ENCODE assay signal across 13 cellular contexts in genomic region chr7:6639032-6639431, GRCh38. TPM values are rescaled to one million over a fixed set of nuclear protein-coding genes. Genes with fewer than 3 reads are reported as not detected.
DNase-seq lines count a peak whose midpoint lies in the region; ATAC-seq and TF ChIP-seq lines count a peak whose summit lies in the region.
"Had no signal": no experiment of that assay in that cellular context is flagged by ENCODE, and none has a peak within 500 bp of the region (broad histone marks: within the 10 kb centered on the region; RNA-seq: fewer than 3 reads in every experiment).

No MANE protein-coding gene starts in this region.

- ATAC-seq in activated CD8-positive, alpha-beta memory T cell treated with anti-CD3 and anti-CD28 coated beads, Interleukin-2, amount 10 ng/mL, durations not matched to agents 7 days and 5 days, result no peak
- ATAC-seq in stimulated activated effector memory CD8-positive, alpha-beta T cell treated with anti-CD3 and anti-CD28 coated beads, Interleukin-12 subunit alpha, Interleukin-12 subunit beta, amount 100 ng/mL, for 72 hours, result no peak
- ATAC-seq: body of pancreas had no signal

- no peak for TF ChIP-seq POLR2A in lower leg skin (IDR thresholded peaks at IDR 0.05)

- H3K4me1 ChIP-seq in fibroblast of lung (ENCODE audit: control insufficient read depth, extremely low read depth, insufficient read depth, low read length), result no peaks in the 10 kb centered on the region

- CTCF ChIA-PET in activated CD8-positive, alpha-beta memory T cell treated with anti-CD3 and anti-CD28 coated beads, Interleukin-2, amount 10 ng/mL, durations not matched to agents 7 days and 5 days (lab: Charles Lee), result interaction anchor here (2.2 kb wide), 1 partner anchor 19 kb away, joined by 6 read pairs; no protein-coding TSS in a partner anchor

- H3K9ac ChIP-seq in fibroblast of lung (ENCODE audit: insufficient read depth, low read length), result no peak overlapping the region

- H3K36me3 ChIP-seq in fibroblast of lung (ENCODE audit: control insufficient read depth, insufficient read depth, low read length), result peaks cover 12% of the 10 kb centered on the region

- H3K27ac Mint-ChIP-seq in activated CD8-positive, alpha-beta memory T cell treated with anti-CD3 and anti-CD28 coated beads, Interleukin-2, amount 10 ng/mL, durations not matched to agents 7 days and 5 days, result peak overlapping the region; percentile 81
- peak overlapping the region; percentile 90 for H3K27ac Mint-ChIP-seq in stimulated activated effector memory CD8-positive, alpha-beta T cell treated with anti-CD3 and anti-CD28 coated beads, Interleukin-12 subunit alpha, Interleukin-12 subunit beta, amount 100 ng/mL, for 72 hours

- no peaks in the 10 kb centered on the region for H4K20me1 ChIP-seq in fibroblast of lung (ENCODE audit: control insufficient read depth, extremely low read depth, insufficient read depth, low read length)

- peaks cover 25% of the 10 kb centered on the region for H3K79me2 ChIP-seq in fibroblast of lung (ENCODE audit: control insufficient read depth, insufficient read depth, low read length)

- no peaks in the 10 kb centered on the region for H3K9me3 Mint-ChIP-seq in activated CD8-positive, alpha-beta memory T cell treated with anti-CD3 and anti-CD28 coated beads, Interleukin-2, amount 10 ng/mL, durations not matched to agents 7 days and 5 days (ENCODE audit: low read depth)
- no peaks in the 10 kb centered on the region for H3K9me3 Mint-ChIP-seq in stimulated activated effector memory CD8-positive, alpha-beta T cell treated with anti-CD3 and anti-CD28 coated beads, Interleukin-12 subunit alpha, Interleukin-12 subunit beta, amount 100 ng/mL, for 72 hours

- H3K36me3 Mint-ChIP-seq in activated CD8-positive, alpha-beta memory T cell treated with anti-CD3 and anti-CD28 coated beads, Interleukin-2, amount 10 ng/mL, durations not matched to agents 7 days and 5 days, result peaks cover 41% of the 10 kb centered on the region
- peaks cover 29% of the 10 kb centered on the region for H3K36me3 Mint-ChIP-seq in stimulated activated effector memory CD8-positive, alpha-beta T cell treated with anti-CD3 and anti-CD28 coated beads, Interleukin-12 subunit alpha, Interleukin-12 subunit beta, amount 100 ng/mL, for 72 hours

- TF ChIP-seq CTCF in VCaP (conservative IDR thresholded peaks at IDR 0.05), result no peak
- TF ChIP-seq CTCF in fibroblast of lung (conservative IDR thresholded peaks at IDR 0.05 in 1 of 2, IDR thresholded peaks at IDR 0.05 in 1 of 2; ENCODE audit: low read depth in 1 of 2, low read length in 2 of 2), result no peak
- TF ChIP-seq CTCF in lower leg skin (IDR thresholded peaks at IDR 0.05), result no peak

- H3K27me3 Mint-ChIP-seq in activated CD8-positive, alpha-beta memory T cell treated with anti-CD3 and anti-CD28 coated beads, Interleukin-2, amount 10 ng/mL, durations not matched to agents 7 days and 5 days, result no peaks in the 10 kb centered on the region

- intact Hi-C loops in lower leg skin (cut with DNase I; ENCODE audit: low total_unique reads), result no loop called here

- H3K4me3 Mint-ChIP-seq in activated CD8-positive, alpha-beta memory T cell treated with anti-CD3 and anti-CD28 coated beads, Interleukin-2, amount 10 ng/mL, durations not matched to agents 7 days and 5 days, result peak overlapping the region; percentile 76
- H3K4me3 Mint-ChIP-seq in stimulated activated effector memory CD8-positive, alpha-beta T cell treated with anti-CD3 and anti-CD28 coated beads, Interleukin-12 subunit alpha, Interleukin-12 subunit beta, amount 100 ng/mL, for 72 hours, result peak overlapping the region; percentile 82

- H3K27me3 ChIP-seq in fibroblast of lung (ENCODE audit: control insufficient read depth, insufficient read depth, low read length), result no peaks in the 10 kb centered on the region
- H3K27me3 ChIP-seq: body of pancreas, esophagus muscularis mucosa had no signal

- H3K9me3 ChIP-seq in fibroblast of lung (ENCODE audit: control insufficient read depth, insufficient read depth, low read depth, low read length), result no peaks in the 10 kb centered on the region
- H3K9me3 ChIP-seq: body of pancreas, esophagus muscularis mucosa had no signal

- H3K4me1 Mint-ChIP-seq in activated CD8-positive, alpha-beta memory T cell treated with anti-CD3 and anti-CD28 coated beads, Interleukin-2, amount 10 ng/mL, durations not matched to agents 7 days and 5 days, result peaks cover 29% of the 10 kb centered on the region
- H3K4me1 Mint-ChIP-seq in stimulated activated effector memory CD8-positive, alpha-beta T cell treated with anti-CD3 and anti-CD28 coated beads, Interleukin-12 subunit alpha, Interleukin-12 subunit beta, amount 100 ng/mL, for 72 hours, result peaks cover 41% of the 10 kb centered on the region

- H2AFZ ChIP-seq in fibroblast of lung (ENCODE audit: low read length), result no peak overlapping the region

- DNase-seq in activated CD8-positive, alpha-beta memory T cell treated with anti-CD3 and anti-CD28 coated beads, Interleukin-2, amount 10 ng/mL, durations not matched to agents 7 days and 5 days, result no peak
- DNase-seq in activated CD8-positive, alpha-beta memory T cell treated with anti-CD3 and anti-CD28 coated beads for 24 hours, result no peak
- DNase-seq in fibroblast of lung (ENCODE audit: low read depth in 2 of 2), result no peak
- DNase-seq in stimulated activated effector memory CD8-positive, alpha-beta T cell treated with anti-CD3 and anti-CD28 coated beads, Interleukin-12 subunit alpha, Interleukin-12 subunit beta, amount 100 ng/mL, for 72 hours (ENCODE audit: low spot score in 2 of 2), result no peak
- no peak for DNase-seq in lower leg skin (ENCODE audit: low spot score in 2 of 2)
- DNase-seq in LoVo (ENCODE audit: low spot score), result no peak
- no peak for DNase-seq in mesenteric fat pad (ENCODE audit: low spot score)
- DNase-seq: activated CD4-positive, alpha-beta T cell treated with anti-CD3 and anti-CD28 coated beads for 4 hours; body of pancreas; SIG-M5; stimulated activated naive CD4-positive, alpha-beta T cell treated with Interleukin-2 at 50 U/mL for 16 hours had no signal

- peak overlapping the region; percentile 90 for H3K4me2 ChIP-seq in fibroblast of lung (ENCODE audit: extremely low read depth, insufficient read depth, low read length)

- H3K4me3 ChIP-seq in fibroblast of lung (replicated peaks in 1 of 4; ENCODE audit: control extremely low read depth in 1 of 4, insufficient read depth in 1 of 4, low read depth in 3 of 4, low read length in 4 of 4) (peak overlapping the region in 1 of 4 experiments; percentile 72), lower leg skin (ENCODE audit: low read depth, poor library complexity, severe bottlenecking) (no peak overlapping the region)
- H3K4me3 ChIP-seq: body of pancreas had no signal

- H3K27ac ChIP-seq in VCaP (peak overlapping the region; percentile 91; the same call in 1 of the 2 replicates), fibroblast of lung (ENCODE audit: insufficient read depth, low read length) (no peak overlapping the region)
- H3K27ac ChIP-seq: body of pancreas had no signal

- 78 to 83% methylated on average over 4 of the region's 4 CpGs for WGBS in lower leg skin, 2 donors

RNA-seq across cellular contexts. Expression of gene ZNF316, which starts 1.9 kb away (rescaled TPM):
- total RNA-seq in activated CD8-positive, alpha-beta memory T cell treated with anti-CD3 and anti-CD28 coated beads, Interleukin-2, amount 10 ng/mL, durations not matched to agents 7 days and 5 days, result 10 to 100 TPM; 29.2 to 32.2 TPM
- total RNA-seq in fibroblast of lung (13.0 and 13.9 TPM in 2 replicates), lower leg skin (10 to 100 TPM; 30.6 to 63.6 (median 35.6) TPM), mesenteric fat pad (27.7 TPM)
- 4.5 and 5.1 TPM in 2 replicates for polyA plus RNA-seq in fibroblast of lung
- 9.3 and 11.3 TPM in 2 replicates for polyA plus RNA-seq in fibroblast of lung (2012)
- polyA minus RNA-seq in fibroblast of lung (ENCODE audit: low replicate concordance), result 5.9 and 9.6 TPM in 2 replicates

RNA-seq across cellular contexts. Expression of gene ZNF853, which starts 23.6 kb away (rescaled TPM):
- 1 to 10 TPM in 1 of 2 experiments, under 1 TPM in 1; 0.63 to 1.3 TPM for total RNA-seq in activated CD8-positive, alpha-beta memory T cell treated with anti-CD3 and anti-CD28 coated beads, Interleukin-2, amount 10 ng/mL, durations not matched to agents 7 days and 5 days
- total RNA-seq in fibroblast of lung (0.66 and 4.4 TPM in 2 replicates), lower leg skin (1 to 10 TPM; 4.6 to 7.7 (median 5.9) TPM), mesenteric fat pad (4.1 TPM)
- 0.05 and 0.43 TPM in 2 replicates for polyA plus RNA-seq in fibroblast of lung
- 0.10 and 0.53 TPM in 2 replicates for polyA plus RNA-seq in fibroblast of lung (2012)
- polyA minus RNA-seq in fibroblast of lung (ENCODE audit: low replicate concordance), result 1.3 TPM in 1 of 2 replicates, not detected in the other

RNA-seq across cellular contexts. Expression of gene INTS15, which starts 49.2 kb away (rescaled TPM):
- 10 to 100 TPM; 40.4 to 42.4 TPM for total RNA-seq in activated CD8-positive, alpha-beta memory T cell treated with anti-CD3 and anti-CD28 coated beads, Interleukin-2, amount 10 ng/mL, durations not matched to agents 7 days and 5 days
- total RNA-seq in fibroblast of lung (7.1 and 9.0 TPM in 2 replicates), lower leg skin (10 to 100 TPM; 21.3 to 34.5 (median 29.7) TPM), mesenteric fat pad (26.2 TPM)
- polyA plus RNA-seq in fibroblast of lung, result 11.7 and 18.3 TPM in 2 replicates
- 11.0 and 15.5 TPM in 2 replicates for polyA plus RNA-seq in fibroblast of lung (2012)
- 18.2 and 20.6 TPM in 2 replicates for polyA minus RNA-seq in fibroblast of lung (ENCODE audit: low replicate concordance)
